Comparison of ENCODE assay signal across 15 cellular contexts in the genomic region with DNA sequence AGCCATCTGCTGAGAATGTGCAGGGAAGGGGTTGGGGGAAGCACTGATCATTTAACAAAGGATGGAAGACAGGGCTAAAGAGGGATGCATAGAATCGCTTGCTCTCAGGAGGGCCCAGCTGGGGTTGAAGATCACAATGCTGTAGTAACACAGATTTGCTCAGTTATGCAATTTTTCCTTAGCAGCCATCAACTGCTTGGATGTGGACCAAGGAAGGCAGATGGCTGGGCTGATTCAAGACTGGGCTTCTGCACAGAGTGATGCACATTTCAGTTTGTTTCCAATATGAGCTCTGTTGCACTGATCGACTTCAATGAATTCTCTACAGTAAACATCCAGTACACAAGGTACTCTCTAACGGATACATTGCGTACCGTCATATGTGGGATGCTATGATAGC.
A peak's percentile ranks its signal among the peaks of the same experiment; 100 is the strongest.
DNase-seq lines count a peak whose midpoint lies in the region; ATAC-seq and TF ChIP-seq lines count a peak whose summit lies in the region.
"Had no signal": no experiment of that assay in that cellular context is flagged by ENCODE, and none has a peak within 500 bp of the region (broad histone marks: within the 10 kb centered on the region; RNA-seq: fewer than 3 reads in every experiment).

No MANE protein-coding gene starts in this region.

- TF ChIP-seq CTCF in HFFc6 (IDR thresholded peaks at IDR 0.05): no peak
- no peak for TF ChIP-seq CTCF in choroid plexus epithelial cell (conservative IDR thresholded peaks at IDR 0.05; ENCODE audit: low read depth, low read length)

- peak overlapping the region; percentile 49; the same call in 1 of the 2 replicates for H3K27ac Mint-ChIP-seq in HFFc6

- no peak overlapping the region for H3K4me3 Mint-ChIP-seq in HFFc6

- ATAC-seq in GM19463 (IDR thresholded peaks at IDR 0.05; ENCODE audit: unreplicated experiment): no peak
- ATAC-seq: SK-N-SH treated with all-trans-retinoic acid at 6 μM for 48 hours had no signal

- H3K4me1 Mint-ChIP-seq in HFFc6 (ENCODE audit: low read depth): peaks cover 38% of the 10 kb centered on the region

- H3K9me3 Mint-ChIP-seq in HFFc6: no peaks in the 10 kb centered on the region

- no peaks in the 10 kb centered on the region for H3K36me3 Mint-ChIP-seq in HFFc6 (ENCODE audit: low read depth)
- H3K36me3 Mint-ChIP-seq: CD4-positive, CD25-positive, alpha-beta regulatory T cell had no signal

- H3K4me3 ChIP-seq in choroid plexus epithelial cell (ENCODE audit: low read depth, low read length): no peak overlapping the region
- H3K4me3 ChIP-seq: heart right ventricle had no signal

- H3K27me3 Mint-ChIP-seq in HFFc6 (ENCODE audit: insufficient read depth): peaks cover 2% of the 10 kb centered on the region
- H3K27me3 Mint-ChIP-seq: CD4-positive, CD25-positive, alpha-beta regulatory T cell had no signal

- peak; percentile 64 for DNase-seq in AG20443 (ENCODE audit: low spot score)
- no peak for DNase-seq in HFFc6
- peak; percentile 78 for DNase-seq in choroid plexus epithelial cell (ENCODE audit: low read depth)
- DNase-seq in middle frontal gyrus (ENCODE audit: extremely low spot score, low spot score): peak; percentile 6
- DNase-seq in stimulated activated naive CD4-positive, alpha-beta T cell (lab: John Stamatoyannopoulos, UW): no peak
- DNase-seq in germinal center (ENCODE audit: low spot score): no peak
- DNase-seq in NCI-H2227 treated with DMSO at 0.1 percent for 48 hours (lab: John Stamatoyannopoulos, UW): no peak
- DNase-seq: activated CD4-positive, alpha-beta T cell treated with anti-CD3 and anti-CD28 coated beads, Interleukin-2, amount 50 U/mL, for 1 hour; activated naive CD4-positive, alpha-beta T cell; heart right ventricle; NCI-H1105; small intestine had no signal

Comparison
In these comparisons a context has a peak if more than half of its experiments do, and no peak if none do; other contexts are left out.
1. DNase-seq: peak in AG20443 (single experiment), choroid plexus epithelial cell (single experiment) and middle frontal gyrus (single experiment); none in HFFc6 (single experiment), stimulated activated naive CD4-positive, alpha-beta T cell (0 of 6), germinal center (single experiment) and NCI-H2227 treated with DMSO at 0.1 percent for 48 hours (single experiment).